ENCODE assay signal across 32 cellular contexts in genomic region chr11:123853038-123853437, GRCh38. TPM values are rescaled to one million over a fixed set of nuclear protein-coding genes. Genes with fewer than 3 reads are reported as not detected.
"Had no signal": no experiment of that assay in that cellular context is flagged by ENCODE, and none has a peak within 500 bp of the region (broad histone marks: within the 10 kb centered on the region; RNA-seq: fewer than 3 reads in every experiment).

No MANE protein-coding gene starts in this region.

- H3K27me3 ChIP-seq: neutrophil, right lobe of liver, transverse colon had no signal

- DNase-seq: cortex of kidney; dorsolateral prefrontal cortex; effector CD8-positive, alpha-beta T cell; heart right ventricle; hypothalamus; islet precursor cell; mammary epithelial cell; mucosa of descending colon; naive thymus-derived CD8-positive, alpha-beta T cell; psoas muscle; retina; right lobe of liver; stimulated activated CD4-positive, alpha-beta T cell treated with anti-CD3 and anti-CD28 coated beads, Interleukin-15, amount 100 ng/mL, for 24 hours; stimulated activated CD4-positive, alpha-beta T cell treated with anti-CD3 and anti-CD28 coated beads, Interleukin-1b, Interleukin-23, amount 100 ng/mL, for 48 hours; stimulated activated CD4-positive, alpha-beta T cell treated with anti-CD3 and anti-CD28 coated beads, Interleukin-4, amount 100 ng/mL, for 24 hours; stomach; substantia nigra; transverse colon had no signal

- H3K27ac ChIP-seq: dorsolateral prefrontal cortex, heart right ventricle, neutrophil, psoas muscle, right lobe of liver, stomach, thoracic aorta, transverse colon had no signal

- H3K4me1 Mint-ChIP-seq: naive thymus-derived CD8-positive, alpha-beta T cell; stimulated activated memory B cell treated with anti-CD40 and anti-IgM and Interleukin-4, amounts not matched to agents 10 μg/mL and 1 μg/mL and 100 μg/mL, for 72 hours had no signal

- H3K9me3 ChIP-seq: mucosa of descending colon, neutrophil, psoas muscle, right lobe of liver, thoracic aorta, transverse colon had no signal

- ATAC-seq: esophagus mucosa; heart right ventricle; left lobe of liver; mucosa of descending colon; naive thymus-derived CD8-positive, alpha-beta T cell; psoas muscle; right lobe of liver; stimulated activated memory B cell treated with anti-CD40 and anti-IgM and Interleukin-4, amounts not matched to agents 10 μg/mL and 1 μg/mL and 100 μg/mL, for 72 hours had no signal

- FAIRE-seq: endometrium, frontal cortex had no signal

- H3K4me1 ChIP-seq: heart right ventricle, psoas muscle, right lobe of liver, stomach, transverse colon had no signal

- H3K36me3 Mint-ChIP-seq: naive thymus-derived CD8-positive, alpha-beta T cell; stimulated activated memory B cell treated with anti-CD40 and anti-IgM and Interleukin-4, amounts not matched to agents 10 μg/mL and 1 μg/mL and 100 μg/mL, for 72 hours had no signal

- H3K27ac Mint-ChIP-seq: naive thymus-derived CD8-positive, alpha-beta T cell; stimulated activated memory B cell treated with anti-CD40 and anti-IgM and Interleukin-4, amounts not matched to agents 10 μg/mL and 1 μg/mL and 100 μg/mL, for 72 hours had no signal

- H3K4me3 Mint-ChIP-seq: naive thymus-derived CD8-positive, alpha-beta T cell; stimulated activated memory B cell treated with anti-CD40 and anti-IgM and Interleukin-4, amounts not matched to agents 10 μg/mL and 1 μg/mL and 100 μg/mL, for 72 hours had no signal

RNA-seq across cellular contexts. Expression of gene TMEM225, which starts 32.4 kb away (rescaled TPM):
- total RNA-seq: dorsolateral prefrontal cortex; esophagus mucosa; fibroblast of lung; frontal cortex; glomerular endothelial cell; heart right ventricle; left lobe of liver; lower leg skin; mammary epithelial cell; mesenteric fat pad; mucosa of descending colon; naive thymus-derived CD8-positive, alpha-beta T cell; osteoblast; psoas muscle; right lobe of liver; stomach; thoracic aorta; transverse colon; ureter had no signal
- polyA plus RNA-seq: fibroblast of lung; heart right ventricle; mammary epithelial cell; naive thymus-derived CD8-positive, alpha-beta T cell; neural cell; psoas muscle; stomach had no signal

RNA-seq across cellular contexts. Expression of gene OR6M1, which starts 46.9 kb away (rescaled TPM):
- total RNA-seq: dorsolateral prefrontal cortex; esophagus mucosa; fibroblast of lung; frontal cortex; glomerular endothelial cell; heart right ventricle; left lobe of liver; lower leg skin; mammary epithelial cell; mesenteric fat pad; mucosa of descending colon; naive thymus-derived CD8-positive, alpha-beta T cell; osteoblast; psoas muscle; right lobe of liver; stomach; thoracic aorta; transverse colon; ureter had no signal
- polyA plus RNA-seq: fibroblast of lung; heart right ventricle; mammary epithelial cell; naive thymus-derived CD8-positive, alpha-beta T cell; neural cell; psoas muscle; stomach had no signal

RNA-seq across cellular contexts. Expression of gene OR8D4, which starts 48.9 kb away (rescaled TPM):
- total RNA-seq: esophagus mucosa; fibroblast of lung; frontal cortex; glomerular endothelial cell; heart right ventricle; left lobe of liver; mesenteric fat pad; naive thymus-derived CD8-positive, alpha-beta T cell; psoas muscle; right lobe of liver; thoracic aorta; ureter had no signal
- polyA plus RNA-seq: fibroblast of lung; heart right ventricle; mammary epithelial cell; naive thymus-derived CD8-positive, alpha-beta T cell; neural cell; psoas muscle; stomach had no signal
